In genomic region chr10:75764974-75765551, GRCh38 we compare ENCODE assay signal across 28 cellular contexts.
DNase-seq lines count a peak whose midpoint lies in the region; ATAC-seq and TF ChIP-seq lines count a peak whose summit lies in the region.
"Had no signal": no experiment of that assay in that cellular context is flagged by ENCODE, and none has a peak within 500 bp of the region (broad histone marks: within the 10 kb centered on the region; RNA-seq: fewer than 3 reads in every experiment).

No MANE protein-coding gene starts in this region.

- no peak overlapping the region for H3K27ac Mint-ChIP-seq in endodermal cell
- H3K27ac Mint-ChIP-seq: activated T-cell treated with anti-CD3 and anti-CD28 coated beads, Interleukin-2, amount 50 U/mL, for 72 hours; dendritic cell treated with granulocyte-macrophage colony-stimulating factor and Interleukin-4, amounts not matched to agents 40 ng/mL and 50 ng/mL, for 4 days had no signal

- H3K4me3 ChIP-seq in endodermal cell (ENCODE audit: low read length): no peak overlapping the region
- H3K4me3 ChIP-seq in tibial nerve: no peak overlapping the region
- H3K4me3 ChIP-seq in lower lobe of right lung: no peak overlapping the region
- H3K4me3 ChIP-seq: esophagus squamous epithelium, GM23248, lung, mucosa of descending colon, skin epidermis, upper lobe of right lung had no signal

- no peaks in the 10 kb centered on the region for H3K27me3 Mint-ChIP-seq in endodermal cell (ENCODE audit: insufficient read depth)
- H3K27me3 Mint-ChIP-seq: dendritic cell treated with granulocyte-macrophage colony-stimulating factor and Interleukin-4, amounts not matched to agents 40 ng/mL and 50 ng/mL, for 4 days had no signal

- ATAC-seq in left ventricle myocardium superior (peak; percentile 63), Right ventricle myocardium inferior (no peak), lower lobe of right lung (no peak)
- ATAC-seq: mucosa of descending colon, upper lobe of right lung had no signal

- intact Hi-C loops in left ventricle myocardium superior (cut with micrococcal nuclease) (no loop called here), Right ventricle myocardium inferior (cut with DNase I) (no loop called here), lower lobe of right lung (cut with DNase I) (no loop called here)

- TF ChIP-seq CTCF in endodermal cell (conservative IDR thresholded peaks at IDR 0.05) (no peak), tibial nerve (IDR thresholded peaks at IDR 0.05) (no peak), lower lobe of right lung (IDR thresholded peaks at IDR 0.05) (no peak)

- TF ChIP-seq POLR2A in tibial nerve (IDR thresholded peaks at IDR 0.05): no peak

- no peaks in the 10 kb centered on the region for H3K4me1 Mint-ChIP-seq in endodermal cell

- no peaks in the 10 kb centered on the region for H3K9me3 ChIP-seq in endodermal cell (ENCODE audit: control insufficient read depth, low read length)
- H3K9me3 ChIP-seq in tibial nerve: no peaks in the 10 kb centered on the region
- no peaks in the 10 kb centered on the region for H3K9me3 ChIP-seq in lower lobe of right lung
- H3K9me3 ChIP-seq: esophagus squamous epithelium, mucosa of descending colon, upper lobe of right lung had no signal

- no peaks in the 10 kb centered on the region for H3K9me3 Mint-ChIP-seq in endodermal cell
- H3K9me3 Mint-ChIP-seq: activated T-cell treated with anti-CD3 and anti-CD28 coated beads, Interleukin-2, amount 50 U/mL, for 72 hours; dendritic cell treated with granulocyte-macrophage colony-stimulating factor and Interleukin-4, amounts not matched to agents 40 ng/mL and 50 ng/mL, for 4 days; natural killer cell had no signal

- H3K27ac ChIP-seq in endodermal cell (ENCODE audit: low read depth, low read length) (peak overlapping the region; percentile 66), tibial nerve (peak overlapping the region in 1 of 4 donors; percentile 63), lower lobe of right lung (no peak overlapping the region)
- H3K27ac ChIP-seq: esophagus squamous epithelium, foreskin keratinocyte, GM23248, upper lobe of right lung had no signal

- H3K27me3 ChIP-seq in endodermal cell (ENCODE audit: control insufficient read depth, insufficient read depth, low read length, poor library complexity, severe bottlenecking): no peaks in the 10 kb centered on the region
- H3K27me3 ChIP-seq in tibial nerve: no peaks in the 10 kb centered on the region
- H3K27me3 ChIP-seq in lower lobe of right lung (ENCODE audit: low read depth): no peaks in the 10 kb centered on the region
- H3K27me3 ChIP-seq: esophagus squamous epithelium, foreskin keratinocyte, upper lobe of right lung had no signal

- no peaks in the 10 kb centered on the region for H3K36me3 Mint-ChIP-seq in endodermal cell (ENCODE audit: low read depth)
- H3K36me3 Mint-ChIP-seq: natural killer cell had no signal

- H3K9ac ChIP-seq in endodermal cell (ENCODE audit: extremely low read depth, low read length, poor library complexity, severe bottlenecking): no peak overlapping the region
- H3K9ac ChIP-seq: GM23248 had no signal

- DNase-seq in NCI-H2107 treated with DMSO at 0.1 percent for 48 hours (lab: John Stamatoyannopoulos, UW; ENCODE audit: unreplicated experiment) (peak; percentile 40), NCI-H2107 (lab: John Stamatoyannopoulos, UW) (no peak), left ventricle myocardium superior (no peak), Right ventricle myocardium inferior (ENCODE audit: missing footprints) (no peak), endodermal cell (no peak), tibial nerve (ENCODE audit: low spot score in 2 of 2) (no peak), OCI-M2 (lab: John Stamatoyannopoulos, UW; ENCODE audit: unreplicated experiment) (no peak), lower lobe of right lung (no peak)
- DNase-seq: 8988T; activated naive CD4-positive, alpha-beta T cell treated with Interleukin-2 at 50 U/mL for 16 hours; activated T-cell treated with anti-CD3 and anti-CD28 coated beads, Interleukin-2, amount 50 U/mL, for 72 hours; esophagus squamous epithelium; kidney; mucosa of descending colon; MV-4-11; natural killer cell; NCI-H1436; NCI-H2171; NCI-H524 treated with DMSO at 0.1 percent for 48 hours; RPMI8226; stimulated activated naive CD4-positive, alpha-beta T cell; upper lobe of right lung had no signal

- H3K4me3 Mint-ChIP-seq in endodermal cell: no peak overlapping the region
- H3K4me3 Mint-ChIP-seq: CD14-positive monocyte; dendritic cell treated with granulocyte-macrophage colony-stimulating factor and Interleukin-4, amounts not matched to agents 40 ng/mL and 50 ng/mL, for 4 days; natural killer cell had no signal

- H3K4me1 ChIP-seq in endodermal cell (ENCODE audit: control insufficient read depth, insufficient read depth, low read length): no peaks in the 10 kb centered on the region
- H3K4me1 ChIP-seq in tibial nerve: peaks cover 0 to 15% (median 2%) of the 10 kb centered on the region in 4 donors
- no peaks in the 10 kb centered on the region for H3K4me1 ChIP-seq in lower lobe of right lung

- no peaks in the 10 kb centered on the region for H3K36me3 ChIP-seq in endodermal cell (ENCODE audit: control insufficient read depth, insufficient read depth, low read length)
- H3K36me3 ChIP-seq in tibial nerve: no peaks in the 10 kb centered on the region
- no peaks in the 10 kb centered on the region for H3K36me3 ChIP-seq in lower lobe of right lung
- H3K36me3 ChIP-seq: esophagus squamous epithelium, upper lobe of right lung had no signal

- no peak for TF ChIP-seq EP300 in tibial nerve (IDR thresholded peaks at IDR 0.05)

- WGBS in endodermal cell (ENCODE audit: insufficient coverage in 1 of 2, insufficient read length in 1 of 2), 2 experiments: no CpG with 5 or more reads among the region's 1 CpG
- 69 to 76% methylated on average over 1 of the region's 1 CpG for WGBS in tibial nerve, 2 donors
